ENCODE assay signal across 14 cellular contexts in the genomic region with DNA sequence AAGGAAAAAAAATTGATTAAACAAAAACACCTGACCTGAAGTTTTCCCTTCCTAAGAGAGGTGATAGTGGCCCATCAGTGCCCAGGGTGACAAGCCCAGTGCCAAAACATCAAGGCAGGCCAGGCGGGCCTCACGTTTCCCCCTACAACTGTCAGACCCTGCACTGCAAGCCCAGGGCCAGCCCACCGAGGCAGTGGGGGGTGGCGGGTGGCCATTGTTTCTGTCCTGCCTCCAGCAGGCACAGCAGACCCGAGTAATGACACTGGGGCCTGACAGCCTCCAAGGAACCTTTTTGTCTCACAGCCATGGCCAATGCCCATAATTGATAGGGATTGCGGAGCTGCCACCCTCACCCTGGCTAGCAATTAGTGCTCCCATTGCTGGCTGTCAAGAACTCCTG.
A peak's percentile ranks its signal among the peaks of the same experiment; 100 is the strongest.
DNase-seq lines count a peak whose midpoint lies in the region; TF ChIP-seq lines count a peak whose summit lies in the region.
"Had no signal": no experiment of that assay in that cellular context is flagged by ENCODE, and none has a peak within 500 bp of the region (broad histone marks: within the 10 kb centered on the region; RNA-seq: fewer than 3 reads in every experiment).

No MANE protein-coding gene starts in this region.

- H3K36me3 Mint-ChIP-seq in endodermal cell (ENCODE audit: low read depth) (no peaks in the 10 kb centered on the region), endothelial cell (ENCODE audit: low read depth, unreplicated experiment) (no peaks in the 10 kb centered on the region)
- H3K36me3 Mint-ChIP-seq: CD14-positive monocyte; CD8-positive, alpha-beta memory T cell had no signal

- DNase-seq in H7 (peak; percentile 63), endodermal cell (no peak), endothelial cell (ENCODE audit: low spot score) (no peak), DMS153 treated with DMSO at 0.1 percent for 48 hours (lab: John Stamatoyannopoulos, UW; ENCODE audit: unreplicated experiment) (no peak), NCI-H1092 (lab: John Stamatoyannopoulos, UW) (no peak)
- DNase-seq: CD4-positive, alpha-beta T cell; CD8-positive, alpha-beta memory T cell; DMS 273 treated with DMSO at 0.1 percent for 48 hours; DMS53; DMS79 treated with DMSO at 0.1 percent for 48 hours; GOT3; H9 had no signal

- TF ChIP-seq CTCF in endodermal cell (conservative IDR thresholded peaks at IDR 0.05) (no peak), endothelial cell (IDR thresholded peaks at IDR 0.05; ENCODE audit: unreplicated experiment) (no peak)

- no peak overlapping the region for H3K4me3 ChIP-seq in BLaER1 treated with 17β-estradiol and CSF1 and Interleukin-3, amounts not matched to agents 10 nM and 100 nM
- H3K4me3 ChIP-seq in H7 (ENCODE audit: insufficient read depth, low read depth, low read length) (no peak overlapping the region), endodermal cell (ENCODE audit: low read length) (no peak overlapping the region)

- H3K9me3 Mint-ChIP-seq in endodermal cell (peaks cover 3% of the 10 kb centered on the region), endothelial cell (ENCODE audit: unreplicated experiment) (no peaks in the 10 kb centered on the region)
- H3K9me3 Mint-ChIP-seq: CD4-positive, alpha-beta T cell; CD8-positive, alpha-beta memory T cell; H9 had no signal

- H4K20me1 ChIP-seq in BLaER1 treated with 17β-estradiol and CSF1 and Interleukin-3, amounts not matched to agents 10 nM and 100 nM, result peaks cover 0 to 39% (median 11%) of the 10 kb centered on the region in 11 experiments; a peak in 8 of 22 replicates

- no peak overlapping the region for H3K9ac ChIP-seq in BLaER1 treated with 17β-estradiol and CSF1 and Interleukin-3, amounts not matched to agents 10 nM and 100 nM
- no peak overlapping the region for H3K9ac ChIP-seq in endodermal cell (ENCODE audit: extremely low read depth, low read length, poor library complexity, severe bottlenecking)

- no peaks in the 10 kb centered on the region for H3K36me3 ChIP-seq in BLaER1 treated with 17β-estradiol and CSF1 and Interleukin-3, amounts not matched to agents 10 nM and 100 nM
- H3K36me3 ChIP-seq in H7 (replicated peaks; ENCODE audit: control insufficient read depth, insufficient read depth, low read length) (no peaks in the 10 kb centered on the region), endodermal cell (ENCODE audit: control insufficient read depth, insufficient read depth, low read length) (no peaks in the 10 kb centered on the region)

- peak overlapping the region in 7 of 11 experiments; percentile 81 to 83 (median 82); a peak in 8 of 22 replicates for H3K4me2 ChIP-seq in BLaER1 treated with 17β-estradiol and CSF1 and Interleukin-3, amounts not matched to agents 10 nM and 100 nM

- H3K27ac Mint-ChIP-seq in endodermal cell (no peak overlapping the region), endothelial cell (ENCODE audit: unreplicated experiment) (no peak overlapping the region)
- H3K27ac Mint-ChIP-seq: CD14-positive monocyte; CD4-positive, alpha-beta T cell; H9 had no signal

- WGBS in endodermal cell (ENCODE audit: insufficient coverage in 1 of 2, insufficient read length in 1 of 2), 2 experiments, result 75 to 80% methylated on average over 4 to 6 of the region's 6 CpGs

- H3K4me3 Mint-ChIP-seq in endodermal cell, result no peak overlapping the region
- H3K4me3 Mint-ChIP-seq in endothelial cell (ENCODE audit: unreplicated experiment), result no peak overlapping the region
- H3K4me3 Mint-ChIP-seq: CD14-positive monocyte; CD4-positive, alpha-beta T cell; CD8-positive, alpha-beta memory T cell; H9 had no signal

- H3K27ac ChIP-seq in BLaER1 treated with 17β-estradiol and CSF1 and Interleukin-3, amounts not matched to agents 10 nM and 100 nM, result no peak overlapping the region
- H3K27ac ChIP-seq in endodermal cell (ENCODE audit: low read depth, low read length), result peak overlapping the region; percentile 32

- H3K27me3 Mint-ChIP-seq in endodermal cell (ENCODE audit: insufficient read depth) (no peaks in the 10 kb centered on the region), endothelial cell (ENCODE audit: unreplicated experiment) (peaks cover 4% of the 10 kb centered on the region)
- H3K27me3 Mint-ChIP-seq: CD4-positive, alpha-beta T cell had no signal

- H3K27me3 ChIP-seq in BLaER1 treated with 17β-estradiol and CSF1 and Interleukin-3, amounts not matched to agents 10 nM and 100 nM, result peaks cover 28 to 65% (median 44%) of the 10 kb centered on the region in 11 experiments; a peak in 21 of 22 replicates
- H3K27me3 ChIP-seq in H7 (ENCODE audit: control insufficient read depth, insufficient read depth, low read length) (no peaks in the 10 kb centered on the region), endodermal cell (ENCODE audit: control insufficient read depth, insufficient read depth, low read length, poor library complexity, severe bottlenecking) (no peaks in the 10 kb centered on the region)

- peaks cover 30 to 52% (median 42%) of the 10 kb centered on the region in 10 experiments for H3K4me1 ChIP-seq in BLaER1 treated with 17β-estradiol and CSF1 and Interleukin-3, amounts not matched to agents 10 nM and 100 nM
- H3K4me1 ChIP-seq in endodermal cell (ENCODE audit: control insufficient read depth, insufficient read depth, low read length), result no peaks in the 10 kb centered on the region

- H3K9me3 ChIP-seq in BLaER1 treated with 17β-estradiol and CSF1 and Interleukin-3, amounts not matched to agents 10 nM and 100 nM (replicated peaks in 1 of 11), result peaks cover 0 to 11% (median 0%) of the 10 kb centered on the region in 11 experiments; a peak in 6 of 22 replicates
- no peaks in the 10 kb centered on the region for H3K9me3 ChIP-seq in endodermal cell (ENCODE audit: control insufficient read depth, low read length)

- H3K4me1 Mint-ChIP-seq in endodermal cell, result peaks cover 7% of the 10 kb centered on the region
- H3K4me1 Mint-ChIP-seq in endothelial cell (ENCODE audit: unreplicated experiment), result no peaks in the 10 kb centered on the region
